Comparison of ENCODE assay signal across 8 cellular contexts in genomic region chr9:214488-215448, GRCh38. TPM values are rescaled to one million over a fixed set of nuclear protein-coding genes. Genes with fewer than 3 reads are reported as not detected.
A peak's percentile ranks its signal among the peaks of the same experiment; 100 is the strongest.
DNase-seq lines count a peak whose midpoint lies in the region; ATAC-seq and TF ChIP-seq lines count a peak whose summit lies in the region.

Gene DOCK8, plus strand, starts transcription at chr9:214865. Its CDS starts 112 bp downstream, at chr9:214977.

- POLR2A ChIA-PET in Panc1 (lab: Charles Lee), result no interaction called here

- H3K4me1 ChIP-seq in ACC112 (ENCODE audit: control insufficient read depth, insufficient read depth, low read length, unreplicated experiment) (no peaks in the 10 kb centered on the region), Panc1 (ENCODE audit: control insufficient read depth, insufficient read depth, low read length) (no peaks in the 10 kb centered on the region), aorta (ENCODE audit: control insufficient read depth in 1 of 2, insufficient read depth in 2 of 2, low read length in 2 of 2) (no peaks in the 10 kb centered on the region)

- ATAC-seq in GM18867 (IDR thresholded peaks at IDR 0.05; ENCODE audit: unreplicated experiment) (peak; percentile 84), HG03103 (IDR thresholded peaks at IDR 0.05; ENCODE audit: low read depth, unreplicated experiment) (peak; percentile 72), Panc1 (peak; percentile 87), aorta (ENCODE audit: low FRiP score) (peak; percentile 91)

- no peaks in the 10 kb centered on the region for H3K36me3 ChIP-seq in ACC112 (ENCODE audit: insufficient read depth, low read length)
- no peaks in the 10 kb centered on the region for H3K36me3 ChIP-seq in Panc1 (ENCODE audit: control insufficient read depth, insufficient read depth, low read length)
- no peaks in the 10 kb centered on the region for H3K36me3 ChIP-seq in aorta (ENCODE audit: control insufficient read depth in 1 of 2, insufficient read depth in 2 of 2, low read length in 1 of 2)

- intact Hi-C loops in Panc1 (cut with micrococcal nuclease; ENCODE audit: unreplicated experiment), result no loop called here
- intact Hi-C loops in cardiac septum (cut with DNase I), result no loop called here
- intact Hi-C loops in aorta (cut with DNase I), result no loop called here

- no peaks in the 10 kb centered on the region for H3K79me2 ChIP-seq in ACC112 (ENCODE audit: control insufficient read depth, insufficient read depth, low read length, unreplicated experiment)

- H2AFZ ChIP-seq in ACC112 (ENCODE audit: low read length, unreplicated experiment), result peak within 1 kb of the TSS; percentile 22

- no peak for DNase-seq in Panc1 (ENCODE audit: low read depth, low spot score)
- DNase-seq in activated gamma-delta T cell (lab: John Stamatoyannopoulos, UW), result peak; percentile 29
- DNase-seq in cardiac septum (ENCODE audit: low spot score), result peak; percentile 88
- peak; percentile 23 for DNase-seq in retinal pigment epithelial cell (ENCODE audit: low read depth)
- DNase-seq in aorta, result peak; percentile 84 to 88

- H3K27ac ChIP-seq in ACC112 (ENCODE audit: low read depth, low read length) (no peak within 1 kb of the TSS), Panc1 (ENCODE audit: low read length) (no peak within 1 kb of the TSS), aorta (ENCODE audit: low read depth in 1 of 2, low read length in 2 of 2) (no peak within 1 kb of the TSS)

- BruUV-seq in Panc1 (replicated peaks; lab: Mats Ljungman, UMichigan), result no TSS peak

- TF ChIP-seq CTCF in Panc1 (IDR thresholded peaks at IDR 0.05), result peak; percentile 52
- TF ChIP-seq CTCF in retinal pigment epithelial cell (conservative IDR thresholded peaks at IDR 0.05; ENCODE audit: low read depth, low read length), result peak; percentile 36

- H3K27me3 ChIP-seq in ACC112 (ENCODE audit: insufficient read depth, low read length) (peaks cover 66% of the 10 kb centered on the region), Panc1 (ENCODE audit: control insufficient read depth, insufficient read depth, low read length) (peaks cover 2% of the 10 kb centered on the region; the same call in 1 of the 2 replicates), aorta (ENCODE audit: control insufficient read depth in 1 of 2, insufficient read depth in 2 of 2, low read length in 1 of 2) (no peaks in the 10 kb centered on the region)

- in situ Hi-C loops in Panc1 (cut with HindIII; ENCODE audit: low pct_unique_long_range_greater_than_20kb, low sequenced_read_pairs), result no loop called here

- H3K4me3 ChIP-seq in ACC112 (ENCODE audit: low read depth, low read length), result peak within 1 kb of the TSS; percentile 63
- peak within 1 kb of the TSS; percentile 32 to 33; a peak in 3 of 4 replicates for H3K4me3 ChIP-seq in Panc1 (ENCODE audit: low read depth in 2 of 2, low read length in 2 of 2)
- H3K4me3 ChIP-seq in retinal pigment epithelial cell (ENCODE audit: low read length), result peak within 1 kb of the TSS; percentile 61
- H3K4me3 ChIP-seq in aorta (ENCODE audit: low read length in 2 of 2), result peak within 1 kb of the TSS in 1 of 2 donors; percentile 16

- CTCF ChIA-PET in Panc1 (lab: Charles Lee), result no interaction called here

- H3K9me3 ChIP-seq in Panc1 (ENCODE audit: control insufficient read depth, insufficient read depth, low read depth, low read length) (no peaks in the 10 kb centered on the region), aorta (ENCODE audit: control insufficient read depth, low read length) (no peaks in the 10 kb centered on the region)

- 1% methylated on average over 92 to 116 of the region's 116 CpGs for WGBS in aorta, 2 donors

RNA-seq across cellular contexts. Expression of gene DOCK8, which starts in this region (rescaled TPM):
- 1.4 TPM for total RNA-seq in Panc1 (2021; ENCODE audit: unreplicated experiment)
- polyA plus RNA-seq in Panc1 (2012; ENCODE audit: insufficient read length), result 0.15 TPM
- 2.4 TPM for total RNA-seq in cardiac septum
- 10 to 100 TPM; 20.2 to 42.8 TPM for total RNA-seq in aorta
- 1 to 10 TPM; 2.0 to 2.9 TPM for polyA plus RNA-seq in aorta
